ENCODE assay signal across 1 cellular context in the genomic region with DNA sequence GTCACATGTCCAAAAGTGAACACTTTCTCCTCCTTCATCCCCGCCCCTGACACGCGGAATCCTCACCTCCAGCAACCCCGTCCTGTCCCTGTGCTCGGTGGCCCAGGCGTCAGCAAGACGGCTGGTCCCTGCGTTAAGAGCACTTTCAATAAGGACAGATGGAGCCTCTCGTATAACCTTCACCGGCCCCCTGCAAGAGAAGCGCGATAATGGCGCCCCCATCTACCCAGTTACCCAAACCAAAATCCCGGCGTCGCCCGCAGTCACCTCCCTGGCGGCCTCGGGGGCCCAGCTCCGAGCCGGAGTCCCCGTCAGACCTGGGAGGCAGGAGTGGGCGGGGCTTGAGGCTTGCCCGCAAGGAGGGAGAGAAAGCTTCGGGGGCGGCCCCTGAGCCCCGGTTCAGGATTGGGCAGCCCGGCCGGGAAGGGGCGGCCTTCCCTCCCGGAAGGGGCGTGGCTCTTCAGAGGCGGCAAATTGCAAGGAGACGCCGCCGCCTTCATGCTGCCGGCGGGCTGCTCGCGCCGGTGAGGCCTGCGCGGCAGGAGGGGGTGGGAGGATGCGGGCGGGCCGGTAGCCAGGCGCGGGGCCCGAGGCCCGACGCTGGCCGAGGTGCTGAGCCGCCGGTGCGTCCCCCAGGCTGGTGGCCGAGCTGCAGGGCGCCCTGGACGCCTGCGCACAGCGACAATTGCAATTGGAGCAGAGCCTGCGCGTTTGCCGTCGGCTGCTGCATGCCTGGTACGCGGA.
TF ChIP-seq lines count a peak whose summit lies in the region.

A gene with protein sequence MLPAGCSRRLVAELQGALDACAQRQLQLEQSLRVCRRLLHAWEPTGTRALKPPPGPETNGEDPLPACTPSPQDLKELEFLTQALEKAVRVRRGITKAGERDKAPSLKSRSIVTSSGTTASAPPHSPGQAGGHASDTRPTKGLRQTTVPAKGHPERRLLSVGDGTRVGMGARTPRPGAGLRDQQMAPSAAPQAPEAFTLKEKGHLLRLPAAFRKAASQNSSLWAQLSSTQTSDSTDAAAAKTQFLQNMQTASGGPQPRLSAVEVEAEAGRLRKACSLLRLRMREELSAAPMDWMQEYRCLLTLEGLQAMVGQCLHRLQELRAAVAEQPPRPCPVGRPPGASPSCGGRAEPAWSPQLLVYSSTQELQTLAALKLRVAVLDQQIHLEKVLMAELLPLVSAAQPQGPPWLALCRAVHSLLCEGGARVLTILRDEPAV (plus strand): TSS at position 463 of the 744 bp plus-strand sequence. CDS start 36 bp downstream, at position 499.

TF ChIP-seq in SK-N-SH, 30 proteins besides CTCF, POLR2A, EP300 and RAD21 (continued from another document):
- TF ChIP-seq, protein P1, sequence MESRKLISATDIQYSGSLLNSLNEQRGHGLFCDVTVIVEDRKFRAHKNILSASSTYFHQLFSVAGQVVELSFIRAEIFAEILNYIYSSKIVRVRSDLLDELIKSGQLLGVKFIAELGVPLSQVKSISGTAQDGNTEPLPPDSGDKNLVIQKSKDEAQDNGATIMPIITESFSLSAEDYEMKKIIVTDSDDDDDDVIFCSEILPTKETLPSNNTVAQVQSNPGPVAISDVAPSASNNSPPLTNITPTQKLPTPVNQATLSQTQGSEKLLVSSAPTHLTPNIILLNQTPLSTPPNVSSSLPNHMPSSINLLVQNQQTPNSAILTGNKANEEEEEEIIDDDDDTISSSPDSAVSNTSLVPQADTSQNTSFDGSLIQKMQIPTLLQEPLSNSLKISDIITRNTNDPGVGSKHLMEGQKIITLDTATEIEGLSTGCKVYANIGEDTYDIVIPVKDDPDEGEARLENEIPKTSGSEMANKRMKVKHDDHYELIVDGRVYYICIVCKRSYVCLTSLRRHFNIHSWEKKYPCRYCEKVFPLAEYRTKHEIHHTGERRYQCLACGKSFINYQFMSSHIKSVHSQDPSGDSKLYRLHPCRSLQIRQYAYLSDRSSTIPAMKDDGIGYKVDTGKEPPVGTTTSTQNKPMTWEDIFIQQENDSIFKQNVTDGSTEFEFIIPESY (IDR thresholded peaks at IDR 0.05; ENCODE audit: borderline replicate concordance, low read depth): no peak
- TF ChIP-seq, protein P2, sequence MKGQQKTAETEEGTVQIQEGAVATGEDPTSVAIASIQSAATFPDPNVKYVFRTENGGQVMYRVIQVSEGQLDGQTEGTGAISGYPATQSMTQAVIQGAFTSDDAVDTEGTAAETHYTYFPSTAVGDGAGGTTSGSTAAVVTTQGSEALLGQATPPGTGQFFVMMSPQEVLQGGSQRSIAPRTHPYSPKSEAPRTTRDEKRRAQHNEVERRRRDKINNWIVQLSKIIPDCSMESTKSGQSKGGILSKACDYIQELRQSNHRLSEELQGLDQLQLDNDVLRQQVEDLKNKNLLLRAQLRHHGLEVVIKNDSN (IDR thresholded peaks at IDR 0.05; ENCODE audit: borderline replicate concordance, low read depth): no peak
- TF ChIP-seq TAF1 (IDR thresholded peaks at IDR 0.05; ENCODE audit: borderline replicate concordance, low read depth, low read length): no peak
- no peak for TF ChIP-seq FOSL2 (IDR thresholded peaks at IDR 0.05; ENCODE audit: borderline replicate concordance, low read depth)
- no peak for TF ChIP-seq TCF12 (IDR thresholded peaks at IDR 0.05)
- peak; percentile 97 for TF ChIP-seq MXI1 (IDR thresholded peaks at IDR 0.05; ENCODE audit: low read depth, low read length)
- TF ChIP-seq, protein P3, sequence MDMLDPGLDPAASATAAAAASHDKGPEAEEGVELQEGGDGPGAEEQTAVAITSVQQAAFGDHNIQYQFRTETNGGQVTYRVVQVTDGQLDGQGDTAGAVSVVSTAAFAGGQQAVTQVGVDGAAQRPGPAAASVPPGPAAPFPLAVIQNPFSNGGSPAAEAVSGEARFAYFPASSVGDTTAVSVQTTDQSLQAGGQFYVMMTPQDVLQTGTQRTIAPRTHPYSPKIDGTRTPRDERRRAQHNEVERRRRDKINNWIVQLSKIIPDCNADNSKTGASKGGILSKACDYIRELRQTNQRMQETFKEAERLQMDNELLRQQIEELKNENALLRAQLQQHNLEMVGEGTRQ (IDR thresholded peaks at IDR 0.05; ENCODE audit: borderline replicate concordance, low read depth, low read length): no peak
- no peak for TF ChIP-seq MEF2A (IDR thresholded peaks at IDR 0.05; ENCODE audit: borderline replicate concordance, low read depth)
- peak; percentile 66 for TF ChIP-seq NRF1 (IDR thresholded peaks at IDR 0.05; ENCODE audit: low read depth, low read length)
- TF ChIP-seq GABPA (IDR thresholded peaks at IDR 0.05; ENCODE audit: low read depth): peak; percentile 84
- TF ChIP-seq POLR2AphosphoS5 (IDR thresholded peaks at IDR 0.05; ENCODE audit: low read depth, low read length): no peak
- TF ChIP-seq JUND (IDR thresholded peaks at IDR 0.05): no peak
- TF ChIP-seq GATA2 (CRISPR knock-in tag; IDR thresholded peaks at IDR 0.05): no peak
- TF ChIP-seq, protein P4, sequence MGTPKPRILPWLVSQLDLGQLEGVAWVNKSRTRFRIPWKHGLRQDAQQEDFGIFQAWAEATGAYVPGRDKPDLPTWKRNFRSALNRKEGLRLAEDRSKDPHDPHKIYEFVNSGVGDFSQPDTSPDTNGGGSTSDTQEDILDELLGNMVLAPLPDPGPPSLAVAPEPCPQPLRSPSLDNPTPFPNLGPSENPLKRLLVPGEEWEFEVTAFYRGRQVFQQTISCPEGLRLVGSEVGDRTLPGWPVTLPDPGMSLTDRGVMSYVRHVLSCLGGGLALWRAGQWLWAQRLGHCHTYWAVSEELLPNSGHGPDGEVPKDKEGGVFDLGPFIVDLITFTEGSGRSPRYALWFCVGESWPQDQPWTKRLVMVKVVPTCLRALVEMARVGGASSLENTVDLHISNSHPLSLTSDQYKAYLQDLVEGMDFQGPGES (IDR thresholded peaks at IDR 0.05; ENCODE audit: low read depth, low read length): no peak
- no peak for TF ChIP-seq NFIC (IDR thresholded peaks at IDR 0.05; ENCODE audit: borderline replicate concordance)
- TF ChIP-seq SMC3 (IDR thresholded peaks at IDR 0.05; ENCODE audit: low read depth, low read length): no peak
- TF ChIP-seq YY1 (IDR thresholded peaks at IDR 0.05; ENCODE audit: low read depth): no peak
- no peak; the same call in 1 of the 2 replicates for TF ChIP-seq SIN3A (IDR thresholded peaks at IDR 0.05; ENCODE audit: borderline replicate concordance, low read depth, low read length)
- TF ChIP-seq, protein P5, sequence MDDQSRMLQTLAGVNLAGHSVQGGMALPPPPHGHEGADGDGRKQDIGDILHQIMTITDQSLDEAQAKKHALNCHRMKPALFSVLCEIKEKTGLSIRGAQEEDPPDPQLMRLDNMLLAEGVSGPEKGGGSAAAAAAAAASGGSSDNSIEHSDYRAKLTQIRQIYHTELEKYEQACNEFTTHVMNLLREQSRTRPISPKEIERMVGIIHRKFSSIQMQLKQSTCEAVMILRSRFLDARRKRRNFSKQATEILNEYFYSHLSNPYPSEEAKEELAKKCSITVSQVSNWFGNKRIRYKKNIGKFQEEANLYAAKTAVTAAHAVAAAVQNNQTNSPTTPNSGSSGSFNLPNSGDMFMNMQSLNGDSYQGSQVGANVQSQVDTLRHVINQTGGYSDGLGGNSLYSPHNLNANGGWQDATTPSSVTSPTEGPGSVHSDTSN (IDR thresholded peaks at IDR 0.05): peak; percentile 22
- no peak for TF ChIP-seq RFX5 (IDR thresholded peaks at IDR 0.05; ENCODE audit: low read length)
- TF ChIP-seq EZH2phosphoT487 (IDR thresholded peaks at IDR 0.05; ENCODE audit: borderline replicate concordance, low read depth): no peak
